24 cellular contexts compared by ENCODE assay signal in genomic region chr3:170992854-170993253, GRCh38. TPM values are rescaled to one million over a fixed set of nuclear protein-coding genes. Genes with fewer than 3 reads are reported as not detected.
DNase-seq lines count a peak whose midpoint lies in the region; ATAC-seq and TF ChIP-seq lines count a peak whose summit lies in the region.
"Had no signal": no experiment of that assay in that cellular context is flagged by ENCODE, and none has a peak within 500 bp of the region (broad histone marks: within the 10 kb centered on the region; RNA-seq: fewer than 3 reads in every experiment).

No MANE protein-coding gene starts in this region.

- no peak overlapping the region for H2AK5ac ChIP-seq in mesenchymal stem cell (ENCODE audit: low read length, severe bottlenecking)

- H3K14ac ChIP-seq in mesenchymal stem cell (ENCODE audit: low read length in 2 of 2), result no peak overlapping the region

- H2BK15ac ChIP-seq in mesenchymal stem cell (ENCODE audit: low read depth, poor library complexity, severe bottlenecking), result no peak overlapping the region

- H3K9me3 ChIP-seq in GM23248 (ENCODE audit: low read depth), result no peaks in the 10 kb centered on the region
- H3K9me3 ChIP-seq in mesenchymal stem cell (ENCODE audit: control insufficient read depth, low read length), result no peaks in the 10 kb centered on the region
- H3K9me3 ChIP-seq: gastroesophageal sphincter, right atrium auricular region had no signal

- CTCF ChIA-PET in activated CD8-positive, alpha-beta memory T cell treated with anti-CD3 and anti-CD28 coated beads, Interleukin-2, amount 10 ng/mL, durations not matched to agents 7 days and 5 days (lab: Charles Lee), result no interaction called here

- H3K79me1 ChIP-seq in mesenchymal stem cell (replicated peaks; ENCODE audit: low read length, poor library complexity, severe bottlenecking), result no peaks in the 10 kb centered on the region

- no peaks in the 10 kb centered on the region for H3K79me2 ChIP-seq in GM23248 (ENCODE audit: insufficient read depth)

- no peak overlapping the region for H3K18ac ChIP-seq in mesenchymal stem cell (ENCODE audit: low read depth in 1 of 2, low read length in 2 of 2)

- intact Hi-C loops in Right ventricle myocardium inferior (cut with DNase I), result no loop called here

- no peak overlapping the region for H3K4me3 Mint-ChIP-seq in chondrocyte (ENCODE audit: unreplicated experiment)
- H3K4me3 Mint-ChIP-seq in activated CD8-positive, alpha-beta memory T cell treated with anti-CD3 and anti-CD28 coated beads, Interleukin-2, amount 10 ng/mL, durations not matched to agents 7 days and 5 days, result no peak overlapping the region
- H3K4me3 Mint-ChIP-seq: CD8-positive, alpha-beta T cell; H9; naive B cell had no signal

- H3K4me1 ChIP-seq in GM23248 (ENCODE audit: insufficient read depth), result peaks cover 14% of the 10 kb centered on the region
- H3K4me1 ChIP-seq in mesenchymal stem cell (ENCODE audit: control insufficient read depth, insufficient read depth, low read depth, low read length), result peaks cover 2% of the 10 kb centered on the region

- H3K9me3 Mint-ChIP-seq in chondrocyte (ENCODE audit: low read depth), result peaks cover 13% of the 10 kb centered on the region
- no peaks in the 10 kb centered on the region for H3K9me3 Mint-ChIP-seq in activated CD8-positive, alpha-beta memory T cell treated with anti-CD3 and anti-CD28 coated beads, Interleukin-2, amount 10 ng/mL, durations not matched to agents 7 days and 5 days (ENCODE audit: low read depth)
- H3K9me3 Mint-ChIP-seq: H9 had no signal

- H3K27me3 Mint-ChIP-seq in chondrocyte (ENCODE audit: low read depth), result no peaks in the 10 kb centered on the region
- peaks cover 20% of the 10 kb centered on the region for H3K27me3 Mint-ChIP-seq in activated CD8-positive, alpha-beta memory T cell treated with anti-CD3 and anti-CD28 coated beads, Interleukin-2, amount 10 ng/mL, durations not matched to agents 7 days and 5 days

- H3F3A ChIP-seq in GM23248 (ENCODE audit: insufficient read depth), result peaks cover 11% of the 10 kb centered on the region

- H2BK5ac ChIP-seq in mesenchymal stem cell (ENCODE audit: low read depth, low read length, poor library complexity, severe bottlenecking), result no peak overlapping the region

- ATAC-seq in Right ventricle myocardium inferior, result no peak
- ATAC-seq in activated CD8-positive, alpha-beta memory T cell treated with anti-CD3 and anti-CD28 coated beads, Interleukin-2, amount 10 ng/mL, durations not matched to agents 7 days and 5 days, result no peak
- ATAC-seq: CD8-positive, alpha-beta T cell; gastroesophageal sphincter had no signal

- no peak overlapping the region for H3K9ac ChIP-seq in GM23248
- H3K9ac ChIP-seq in mesenchymal stem cell (ENCODE audit: low read length), result no peak overlapping the region

- no peak overlapping the region for H3K4me3 ChIP-seq in GM23248
- H3K4me3 ChIP-seq in mesenchymal stem cell (ENCODE audit: insufficient read depth in 1 of 2, low read depth in 1 of 2, low read length in 2 of 2), result no peak overlapping the region
- H3K4me3 ChIP-seq: gastroesophageal sphincter, right atrium auricular region had no signal

- H2BK120ac ChIP-seq in mesenchymal stem cell (ENCODE audit: low read depth, low read length), result no peak overlapping the region

- no peak for TF ChIP-seq CTCF in chondrocyte (IDR thresholded peaks at IDR 0.05)

- H4K20me1 ChIP-seq in GM23248 (ENCODE audit: insufficient read depth), result no peaks in the 10 kb centered on the region

- H3K36me3 Mint-ChIP-seq in chondrocyte (ENCODE audit: low read depth), result peaks cover 10% of the 10 kb centered on the region
- no peaks in the 10 kb centered on the region for H3K36me3 Mint-ChIP-seq in activated CD8-positive, alpha-beta memory T cell treated with anti-CD3 and anti-CD28 coated beads, Interleukin-2, amount 10 ng/mL, durations not matched to agents 7 days and 5 days
- H3K36me3 Mint-ChIP-seq: CD8-positive, alpha-beta T cell; naive B cell had no signal

- no peak overlapping the region for H2BK12ac ChIP-seq in mesenchymal stem cell (ENCODE audit: low read length in 2 of 2)

- DNase-seq in GM23248 (peak; percentile 18), NCI-H526 (lab: John Stamatoyannopoulos, UW) (peak; percentile 65 to 76), chondrocyte (ENCODE audit: low spot score) (no peak), mesenchymal stem cell (peak; percentile 45), Right ventricle myocardium inferior (ENCODE audit: missing footprints) (no peak), medulla oblongata (ENCODE audit: extremely low spot score) (no peak)
- no peak for DNase-seq in activated CD8-positive, alpha-beta memory T cell treated with anti-CD3 and anti-CD28 coated beads, Interleukin-2, amount 10 ng/mL, durations not matched to agents 7 days and 5 days
- DNase-seq: activated CD4-positive, alpha-beta T cell treated with anti-CD3 and anti-CD28 coated beads for 1 hour; CD8-positive, alpha-beta T cell; dermis blood vessel endothelial cell; DMS53; H9; naive B cell; NCI-H1930; NCI-H446; RPMI8226 had no signal

- H3K27ac ChIP-seq in GM23248, result no peak overlapping the region
- no peak overlapping the region for H3K27ac ChIP-seq in mesenchymal stem cell (ENCODE audit: low read length, poor library complexity, severe bottlenecking)
- H3K27ac ChIP-seq: gastroesophageal sphincter, right atrium auricular region had no signal

- no peaks in the 10 kb centered on the region for H3K36me3 ChIP-seq in GM23248 (ENCODE audit: low read depth)
- no peaks in the 10 kb centered on the region for H3K36me3 ChIP-seq in mesenchymal stem cell (ENCODE audit: control insufficient read depth in 1 of 2, insufficient read depth in 2 of 2, low read depth in 1 of 2, low read length in 2 of 2)
- H3K36me3 ChIP-seq: gastroesophageal sphincter, right atrium auricular region had no signal

- peak overlapping the region; percentile 17 for H3K27ac Mint-ChIP-seq in chondrocyte (ENCODE audit: unreplicated experiment)
- H3K27ac Mint-ChIP-seq in activated CD8-positive, alpha-beta memory T cell treated with anti-CD3 and anti-CD28 coated beads, Interleukin-2, amount 10 ng/mL, durations not matched to agents 7 days and 5 days, result no peak overlapping the region
- H3K27ac Mint-ChIP-seq: CD8-positive, alpha-beta T cell; H9; naive B cell had no signal

- H2AFZ ChIP-seq in GM23248, result 0 out of 2 replicates have a peak overlapping the region, but pooled peaks have one; percentile 28
- no peak overlapping the region for H2AFZ ChIP-seq in mesenchymal stem cell (ENCODE audit: low read depth, low read length)

- H3K4me1 Mint-ChIP-seq in chondrocyte (ENCODE audit: low read depth), result peaks cover 16% of the 10 kb centered on the region
- no peaks in the 10 kb centered on the region for H3K4me1 Mint-ChIP-seq in activated CD8-positive, alpha-beta memory T cell treated with anti-CD3 and anti-CD28 coated beads, Interleukin-2, amount 10 ng/mL, durations not matched to agents 7 days and 5 days
- H3K4me1 Mint-ChIP-seq: H9, naive B cell had no signal

- in situ Hi-C loops in GM23248 (cut with MboI), result no loop called here

- H4K8ac ChIP-seq in mesenchymal stem cell (ENCODE audit: low read length), result no peak overlapping the region

- H3K27me3 ChIP-seq in GM23248 (replicated peaks; ENCODE audit: insufficient read depth) (no peaks in the 10 kb centered on the region), mesenchymal stem cell (ENCODE audit: control insufficient read depth in 1 of 2, insufficient read depth in 1 of 2, low read length in 2 of 2) (no peaks in the 10 kb centered on the region)
- H3K27me3 ChIP-seq: gastroesophageal sphincter, right atrium auricular region had no signal

- no peak overlapping the region for H3K4ac ChIP-seq in mesenchymal stem cell (ENCODE audit: low read depth in 1 of 2, low read length in 2 of 2)

- H3K4me2 ChIP-seq in GM23248 (ENCODE audit: unreplicated experiment), result no peak overlapping the region
- no peak overlapping the region for H3K4me2 ChIP-seq in mesenchymal stem cell (ENCODE audit: low read length, poor library complexity, severe bottlenecking)

- no peak overlapping the region for H3K23ac ChIP-seq in mesenchymal stem cell (ENCODE audit: low read length in 2 of 2)

- 29 to 30% methylated on average over 2 of the region's 2 CpGs for WGBS in GM23248 (ENCODE audit: low coverage in 1 of 2, low lambda C conversion rate in 2 of 2, missing lambda C conversion rate in 2 of 2), 2 experiments
- WGBS in mesenchymal stem cell, result 44% methylated on average over 1 of the region's 2 CpGs

- H3K9me2 ChIP-seq in GM23248 (ENCODE audit: insufficient read depth), result no peaks in the 10 kb centered on the region

- H4K91ac ChIP-seq in mesenchymal stem cell (ENCODE audit: low read length), result no peak overlapping the region

RNA-seq across cellular contexts. Expression of gene SLC2A2, which starts 33.7 kb away (rescaled TPM):
- total RNA-seq in GM23248 (2014; rRNA removed; shearing (Covaris generic)), result not detected in 2 replicates
- not detected in 2 replicates for polyA plus RNA-seq in GM23248 (2016; fragmentation: Nextera tagmentation; extraction: Ambion mirVana)
- not detected in 3 replicates for total RNA-seq in chondrocyte
- polyA plus RNA-seq in mesenchymal stem cell (2013, experiment 1 of 2), result not detected
- not detected for polyA plus RNA-seq in mesenchymal stem cell (2013, experiment 2 of 2)
- total RNA-seq in Right ventricle myocardium inferior, result not detected
- total RNA-seq in activated CD8-positive, alpha-beta memory T cell treated with anti-CD3 and anti-CD28 coated beads, Interleukin-2, amount 10 ng/mL, durations not matched to agents 7 days and 5 days, result not detected
- total RNA-seq: CD8-positive, alpha-beta T cell; dermis blood vessel endothelial cell; endothelial cell of umbilical vein; gastroesophageal sphincter; H9; kidney epithelial cell; lung microvascular endothelial cell; osteocyte; right atrium auricular region; subcutaneous adipose tissue; ureter had no signal
- polyA plus RNA-seq: endothelial cell of umbilical vein had no signal

Comparison
In these comparisons a context has a peak if more than half of its experiments do, and no peak if none do; other contexts are left out.
1. DNase-seq: peak in GM23248 (single experiment), NCI-H526 (2 of 2) and mesenchymal stem cell (single experiment); none in chondrocyte (single experiment), Right ventricle myocardium inferior (single experiment), medulla oblongata (single experiment) and activated CD8-positive, alpha-beta memory T cell treated with anti-CD3 and anti-CD28 coated beads, Interleukin-2, amount 10 ng/mL, durations not matched to agents 7 days and 5 days (single experiment).